ENCODE assay signal across 12 cellular contexts in genomic region chr5:1517838-1518237, GRCh38. TPM values are rescaled to one million over a fixed set of nuclear protein-coding genes. Genes with fewer than 3 reads are reported as not detected.
DNase-seq lines count a peak whose midpoint lies in the region; ATAC-seq and TF ChIP-seq lines count a peak whose summit lies in the region.
"Had no signal": no experiment of that assay in that cellular context is flagged by ENCODE, and none has a peak within 500 bp of the region (broad histone marks: within the 10 kb centered on the region; RNA-seq: fewer than 3 reads in every experiment).

No MANE protein-coding gene starts in this region.

- no peaks in the 10 kb centered on the region for H3K9me3 Mint-ChIP-seq in dendritic cell treated with granulocyte-macrophage colony-stimulating factor and Interleukin-4, amounts not matched to agents 40 ng/mL and 50 ng/mL, for 4 days
- H3K9me3 Mint-ChIP-seq: activated naive CD4-positive, alpha-beta T cell treated with anti-CD3 and anti-CD28 coated beads, Interleukin-2, amount 50 U/mL, for 72 hours had no signal

- TF ChIP-seq POLR2A in upper lobe of left lung (IDR thresholded peaks at IDR 0.05), result no peak

- H3K27me3 Mint-ChIP-seq in dendritic cell treated with granulocyte-macrophage colony-stimulating factor and Interleukin-4, amounts not matched to agents 40 ng/mL and 50 ng/mL, for 4 days, result no peaks in the 10 kb centered on the region

- H3K9me3 ChIP-seq in upper lobe of left lung, result no peaks in the 10 kb centered on the region
- H3K9me3 ChIP-seq: gastroesophageal sphincter had no signal

- H3K36me3 ChIP-seq in upper lobe of left lung, result peaks cover 0 to 58% (median 23%) of the 10 kb centered on the region in 4 donors

- H3K27ac ChIP-seq in upper lobe of left lung, result peak overlapping the region; percentile 49 to 96 (median 60)
- H3K27ac ChIP-seq: gastroesophageal sphincter had no signal

- peaks cover 73% of the 10 kb centered on the region for H3K4me1 Mint-ChIP-seq in dendritic cell treated with granulocyte-macrophage colony-stimulating factor and Interleukin-4, amounts not matched to agents 40 ng/mL and 50 ng/mL, for 4 days (ENCODE audit: low read depth)

- peak; percentile 4 for DNase-seq in activated CD4-positive, alpha-beta T cell treated with anti-CD3 and anti-CD28 coated beads for 1 hour
- DNase-seq in activated CD4-positive, alpha-beta T cell treated with anti-CD3 and anti-CD28 coated beads, Interleukin-2, amount 50 U/mL, for 1 hour, result no peak
- DNase-seq in medulla oblongata (ENCODE audit: extremely low spot score) (peak; percentile 37), upper lobe of left lung (peak; percentile 26 to 45), GM13976 (ENCODE audit: low spot score) (no peak), hippocampal formation (lab: John Stamatoyannopoulos, UW) (no peak)
- DNase-seq: NCI-H524, SIG-M5 had no signal

- TF ChIP-seq EP300 in upper lobe of left lung (IDR thresholded peaks at IDR 0.05), result no peak

- no peak for ATAC-seq in upper lobe of left lung (ENCODE audit: low FRiP score in 2 of 2)
- no peak for ATAC-seq in GM18858 (IDR thresholded peaks at IDR 0.05; ENCODE audit: unreplicated experiment)
- ATAC-seq: activated naive CD4-positive, alpha-beta T cell treated with anti-CD3 and anti-CD28 coated beads, Interleukin-2, amount 50 U/mL, for 72 hours had no signal

- intact Hi-C loops in dendritic cell treated with granulocyte-macrophage colony-stimulating factor and Interleukin-4, amounts not matched to agents 40 ng/mL and 50 ng/mL, for 4 days (cut with micrococcal nuclease), result loop anchor here (2.0 to 5.0 kb wide), 2 partner anchors 15 to 41 kb away; no protein-coding TSS in a partner anchor

- peaks cover 39 to 87% (median 65%) of the 10 kb centered on the region in 4 donors for H3K4me1 ChIP-seq in upper lobe of left lung

- in situ Hi-C loops in GM13976 (cut with MboI; ENCODE audit: low sequenced_read_pairs, unreplicated experiment), result no loop called here

- WGBS in upper lobe of left lung, 2 donors, result 69 to 79% methylated on average over 20 of the region's 20 CpGs

- no peak for TF ChIP-seq CTCF in upper lobe of left lung (IDR thresholded peaks at IDR 0.05)
- no peak for TF ChIP-seq CTCF in GM13976 (IDR thresholded peaks at IDR 0.05; ENCODE audit: borderline replicate concordance, control extremely low read depth, extremely low read depth, insufficient read depth, missing control alignments)

- no peaks in the 10 kb centered on the region for H3K27me3 ChIP-seq in upper lobe of left lung
- H3K27me3 ChIP-seq: gastroesophageal sphincter had no signal

- no peak overlapping the region for H3K4me3 Mint-ChIP-seq in dendritic cell treated with granulocyte-macrophage colony-stimulating factor and Interleukin-4, amounts not matched to agents 40 ng/mL and 50 ng/mL, for 4 days

- H3K27ac Mint-ChIP-seq in dendritic cell treated with granulocyte-macrophage colony-stimulating factor and Interleukin-4, amounts not matched to agents 40 ng/mL and 50 ng/mL, for 4 days, result peak overlapping the region; percentile 57

- H3K4me3 ChIP-seq in upper lobe of left lung, result peak overlapping the region in 2 of 4 donors; percentile 15 to 18
- H3K4me3 ChIP-seq: gastroesophageal sphincter had no signal

- peaks cover 77% of the 10 kb centered on the region for H3K36me3 Mint-ChIP-seq in dendritic cell treated with granulocyte-macrophage colony-stimulating factor and Interleukin-4, amounts not matched to agents 40 ng/mL and 50 ng/mL, for 4 days (ENCODE audit: low read depth)

RNA-seq across cellular contexts. Expression of gene LPCAT1, which starts 5.9 kb away (rescaled TPM):
- 100 to 1,000 TPM; 403 to 922 (median 538) TPM for total RNA-seq in upper lobe of left lung

Comparison
In these comparisons a context has a peak if more than half of its experiments do, and no peak if none do; other contexts are left out.
1. DNase-seq: peak in activated CD4-positive, alpha-beta T cell treated with anti-CD3 and anti-CD28 coated beads for 1 hour (single experiment), medulla oblongata (single experiment) and upper lobe of left lung (2 of 2); none in activated CD4-positive, alpha-beta T cell treated with anti-CD3 and anti-CD28 coated beads, Interleukin-2, amount 50 U/mL, for 1 hour (single experiment), GM13976 (single experiment) and hippocampal formation (0 of 2).